Comparison of ENCODE assay signal across 25 cellular contexts in genomic region chr3:159249472-159250131, GRCh38.
DNase-seq lines count a peak whose midpoint lies in the region; ATAC-seq, FAIRE-seq and TF ChIP-seq lines count a peak whose summit lies in the region.
"Had no signal": no experiment of that assay in that cellular context is flagged by ENCODE, and none has a peak within 500 bp of the region (broad histone marks: within the 10 kb centered on the region; RNA-seq: fewer than 3 reads in every experiment).

No MANE protein-coding gene starts in this region.

- no peak overlapping the region for H3K4me2 ChIP-seq in HepG2 (ENCODE audit: low read depth, low read length)
- H3K4me2 ChIP-seq in endothelial cell of umbilical vein (ENCODE audit: insufficient read depth, low read length): no peak overlapping the region
- no peak overlapping the region for H3K4me2 ChIP-seq in mesenchymal stem cell (ENCODE audit: low read length, poor library complexity, severe bottlenecking)
- H3K4me2 ChIP-seq: A549; BLaER1 treated with 17β-estradiol and CSF1 and Interleukin-3, amounts not matched to agents 10 nM and 100 nM had no signal

- CTCF ChIA-PET in HepG2 (lab: Yijun Ruan, JAX; ENCODE audit: low intra/inter-chr PET ratio, low total read pairs) (no interaction called here), endothelial cell of umbilical vein (lab: Charles Lee) (interaction anchor here (1.0 to 1.7 kb wide), 2 partner anchors 10 to 332 kb away, joined by 3 to 6 read pairs; no protein-coding TSS in a partner anchor)

- no peak for ATAC-seq in HepG2
- no peak for ATAC-seq in GM21526 (IDR thresholded peaks at IDR 0.05; ENCODE audit: low FRiP score, unreplicated experiment)
- ATAC-seq: A549, GM12878 had no signal

- TF ChIP-seq CTCF in liver (IDR thresholded peaks at IDR 0.05; ENCODE audit: low read depth, low read length, missing input control) (no peak), HepG2 (CRISPR knock-in tag; IDR thresholded peaks at IDR 0.05) (no peak), endothelial cell of umbilical vein (IDR thresholded peaks at IDR 0.05; ENCODE audit: extremely low read depth in 1 of 2, insufficient read depth in 1 of 2, low read depth in 1 of 2, low read length in 2 of 2) (no peak)

- H3K4me1 ChIP-seq in liver (ENCODE audit: control insufficient read depth in 4 of 4, insufficient read depth in 4 of 4, low read length in 3 of 4): peaks cover 0 to 7% (median 0%) of the 10 kb centered on the region in 4 donors
- no peaks in the 10 kb centered on the region for H3K4me1 ChIP-seq in HepG2 (ENCODE audit: insufficient read depth, low read length)
- H3K4me1 ChIP-seq in endothelial cell of umbilical vein (ENCODE audit: control insufficient read depth, extremely low read depth, insufficient read depth, low read length): peaks cover 6% of the 10 kb centered on the region
- no peaks in the 10 kb centered on the region for H3K4me1 ChIP-seq in mesenchymal stem cell (ENCODE audit: control insufficient read depth, insufficient read depth, low read depth, low read length)
- H3K4me1 ChIP-seq: A549; BE2C; BLaER1 treated with 17β-estradiol and CSF1 and Interleukin-3, amounts not matched to agents 10 nM and 100 nM had no signal

- no peak overlapping the region for H4K91ac ChIP-seq in mesenchymal stem cell (ENCODE audit: low read length)

- dilution Hi-C loops in endothelial cell of umbilical vein (cut with MboI; ENCODE audit: extremely low pct_ligation_motif_present, low sequenced_read_pairs): loop anchor here (25.0 kb wide), 1 partner anchor 337 kb away; no protein-coding TSS in a partner anchor

- no peak overlapping the region for H2AFZ ChIP-seq in HepG2 (ENCODE audit: low read length)
- H2AFZ ChIP-seq in endothelial cell of umbilical vein (ENCODE audit: low read depth, low read length): peak overlapping the region; percentile 29
- H2AFZ ChIP-seq in mesenchymal stem cell (ENCODE audit: low read depth, low read length): no peak overlapping the region

- in situ Hi-C loops in HepG2 (cut with HindIII; ENCODE audit: extremely low pct_ligation_motif_present, low pct_unique_long_range_greater_than_20kb): loop anchor here (10.0 to 25.0 kb wide), 2 partner anchors 115 to 738 kb away; partner anchors contain the start of gene IL12A

- H3K23ac ChIP-seq in mesenchymal stem cell (ENCODE audit: low read length in 2 of 2): no peak overlapping the region

- H3K79me1 ChIP-seq in mesenchymal stem cell (replicated peaks; ENCODE audit: low read length, poor library complexity, severe bottlenecking): no peaks in the 10 kb centered on the region

- H3K18ac ChIP-seq in mesenchymal stem cell (ENCODE audit: low read depth in 1 of 2, low read length in 2 of 2): peak overlapping the region in 1 of 2 experiments; percentile 66

- BruUV-seq in HepG2 (replicated peaks; lab: Mats Ljungman, UMichigan): no TSS peak
- no TSS peak for BruUV-seq in endothelial cell of umbilical vein (replicated peaks; lab: Mats Ljungman, UMichigan)

- H2BK15ac ChIP-seq in mesenchymal stem cell (ENCODE audit: low read depth, poor library complexity, severe bottlenecking): no peak overlapping the region

- no peak overlapping the region for H3K27ac ChIP-seq in liver (ENCODE audit: low read depth in 1 of 2, low read length in 2 of 2)
- H3K27ac ChIP-seq in HepG2 (ENCODE audit: extremely low read length, insufficient read depth, low read length): no peak overlapping the region
- H3K27ac ChIP-seq in endothelial cell of umbilical vein (ENCODE audit: insufficient read depth, low read depth, low read length): no peak overlapping the region
- no peak overlapping the region for H3K27ac ChIP-seq in mesenchymal stem cell (ENCODE audit: low read length, poor library complexity, severe bottlenecking)
- H3K27ac ChIP-seq: A549; BLaER1 treated with 17β-estradiol and CSF1 and Interleukin-3, amounts not matched to agents 10 nM and 100 nM had no signal

- H4K8ac ChIP-seq in mesenchymal stem cell (ENCODE audit: low read length): peak overlapping the region; percentile 89

- TF ChIP-seq RAD21 in liver (IDR thresholded peaks at IDR 0.05): peak; percentile 6 to 25
- TF ChIP-seq RAD21 in HepG2 (CRISPR knock-in tag; IDR thresholded peaks at IDR 0.05): no peak

- no peak overlapping the region for H2BK5ac ChIP-seq in mesenchymal stem cell (ENCODE audit: low read depth, low read length, poor library complexity, severe bottlenecking)

- no peaks in the 10 kb centered on the region for H3K9me3 ChIP-seq in liver (ENCODE audit: control insufficient read depth in 4 of 4, low read length in 3 of 4)
- peaks cover 30% of the 10 kb centered on the region for H3K9me3 ChIP-seq in HepG2 (ENCODE audit: low read length)
- H3K9me3 ChIP-seq in endothelial cell of umbilical vein (replicated peaks; ENCODE audit: control insufficient read depth, insufficient read depth, low read length): no peaks in the 10 kb centered on the region
- no peaks in the 10 kb centered on the region for H3K9me3 ChIP-seq in mesenchymal stem cell (ENCODE audit: control insufficient read depth, low read length)
- H3K9me3 ChIP-seq: BE2C had no signal

- no peak overlapping the region for H2AK5ac ChIP-seq in mesenchymal stem cell (ENCODE audit: low read length, severe bottlenecking)

- no peak overlapping the region for H2BK120ac ChIP-seq in mesenchymal stem cell (ENCODE audit: low read depth, low read length)

- H3K27me3 ChIP-seq in liver (ENCODE audit: control insufficient read depth in 4 of 4, insufficient read depth in 4 of 4, low read length in 3 of 4) (no peaks in the 10 kb centered on the region), HepG2 (ENCODE audit: control insufficient read depth in 1 of 2, insufficient read depth in 2 of 2, low read length in 2 of 2) (no peaks in the 10 kb centered on the region), endothelial cell of umbilical vein (ENCODE audit: control insufficient read depth in 2 of 2, insufficient read depth in 2 of 2, low read length in 2 of 2) (peaks cover 0 to 3% of the 10 kb centered on the region in 2 experiments), mesenchymal stem cell (ENCODE audit: control insufficient read depth in 1 of 2, insufficient read depth in 1 of 2, low read length in 2 of 2) (no peaks in the 10 kb centered on the region)
- H3K27me3 ChIP-seq: BE2C; BLaER1 treated with 17β-estradiol and CSF1 and Interleukin-3, amounts not matched to agents 10 nM and 100 nM had no signal

- TF ChIP-seq EP300 in HepG2 (IDR thresholded peaks at IDR 0.05; ENCODE audit: low read depth in 2 of 2, low read length in 2 of 2) (no peak), HepG2 (CRISPR knock-in tag; IDR thresholded peaks at IDR 0.05; ENCODE audit: borderline replicate concordance) (no peak)

- H3K14ac ChIP-seq in mesenchymal stem cell (ENCODE audit: low read length in 2 of 2): no peak overlapping the region

- POLR2A ChIA-PET in HepG2 (lab: Yijun Ruan, JAX): no interaction called here
- POLR2A ChIA-PET in endothelial cell of umbilical vein (lab: Charles Lee): no interaction called here

- intact Hi-C loops in HepG2 (cut with micrococcal nuclease; ENCODE audit: unreplicated experiment) (no loop called here), endothelial cell of umbilical vein (cut with micrococcal nuclease) (loop anchor here (5.0 kb wide), 2 partner anchors 157 to 522 kb away; no protein-coding TSS in a partner anchor)

- H4K20me1 ChIP-seq in HepG2 (ENCODE audit: insufficient read depth, low read length) (no peaks in the 10 kb centered on the region), endothelial cell of umbilical vein (replicated peaks; ENCODE audit: control insufficient read depth, extremely low read depth, insufficient read depth, low read length) (no peaks in the 10 kb centered on the region)
- H4K20me1 ChIP-seq: BLaER1 treated with 17β-estradiol and CSF1 and Interleukin-3, amounts not matched to agents 10 nM and 100 nM had no signal

- 52% methylated on average over 5 of the region's 5 CpGs for WGBS in liver
- WGBS in HepG2 (ENCODE audit: low lambda C conversion rate): 0% methylated on average over 3 of the region's 5 CpGs
- 76% methylated on average over 3 of the region's 5 CpGs for WGBS in mesenchymal stem cell

- H3K9me1 ChIP-seq in endothelial cell of umbilical vein (replicated peaks; ENCODE audit: control insufficient read depth, extremely low read depth, insufficient read depth, low read length): no peaks in the 10 kb centered on the region

- TF ChIP-seq POLR2A in HepG2 (IDR thresholded peaks at IDR 0.05; ENCODE audit: insufficient read depth in 1 of 2, low read depth in 2 of 2, low read length in 2 of 2): no peak
- TF ChIP-seq POLR2A in endothelial cell of umbilical vein (IDR thresholded peaks at IDR 0.05; ENCODE audit: low read depth, low read length): no peak

- H3K4me3 ChIP-seq in liver (ENCODE audit: low read depth in 1 of 3, low read length in 3 of 3): no peak overlapping the region
- no peak overlapping the region for H3K4me3 ChIP-seq in HepG2 (replicated peaks in 1 of 3; ENCODE audit: insufficient read depth in 1 of 3, low read depth in 2 of 3, low read length in 3 of 3)
- H3K4me3 ChIP-seq in endothelial cell of umbilical vein (replicated peaks in 1 of 3; ENCODE audit: insufficient read depth in 1 of 3, low read depth in 1 of 3, low read length in 3 of 3): no peak overlapping the region
- no peak overlapping the region for H3K4me3 ChIP-seq in mesenchymal stem cell (ENCODE audit: insufficient read depth in 1 of 2, low read depth in 1 of 2, low read length in 2 of 2)
- H3K4me3 ChIP-seq: A549; BLaER1 treated with 17β-estradiol and CSF1 and Interleukin-3, amounts not matched to agents 10 nM and 100 nM; GM12878 had no signal

- FAIRE-seq in HepG2 (lab: Jason Lieb, UNC) (no peak), endothelial cell of umbilical vein (lab: Jason Lieb, UNC) (no peak)
- FAIRE-seq: A549, D721Med, GM12878 had no signal

- peak overlapping the region; percentile 31 to 39 for H2BK12ac ChIP-seq in mesenchymal stem cell (ENCODE audit: low read length in 2 of 2)

- H3K4ac ChIP-seq in mesenchymal stem cell (ENCODE audit: low read depth in 1 of 2, low read length in 2 of 2): no peak overlapping the region

- H3K79me2 ChIP-seq in HepG2 (ENCODE audit: insufficient read depth, low read length) (no peaks in the 10 kb centered on the region), endothelial cell of umbilical vein (ENCODE audit: control insufficient read depth, insufficient read depth, low read length) (no peaks in the 10 kb centered on the region)

- H3K36me3 ChIP-seq in liver (ENCODE audit: control insufficient read depth in 4 of 4, insufficient read depth in 3 of 4, low read depth in 1 of 4, low read length in 3 of 4) (no peaks in the 10 kb centered on the region), HepG2 (replicated peaks in 1 of 2; ENCODE audit: control insufficient read depth in 1 of 2, insufficient read depth in 2 of 2, low read length in 2 of 2) (no peaks in the 10 kb centered on the region), endothelial cell of umbilical vein (ENCODE audit: control insufficient read depth in 2 of 2, extremely low read depth in 1 of 2, insufficient read depth in 2 of 2, low read length in 2 of 2) (no peaks in the 10 kb centered on the region), mesenchymal stem cell (ENCODE audit: control insufficient read depth in 1 of 2, insufficient read depth in 2 of 2, low read depth in 1 of 2, low read length in 2 of 2) (no peaks in the 10 kb centered on the region)
- H3K36me3 ChIP-seq: BE2C; BLaER1 treated with 17β-estradiol and CSF1 and Interleukin-3, amounts not matched to agents 10 nM and 100 nM had no signal

- H3K9ac ChIP-seq in liver (ENCODE audit: low read depth in 1 of 2, low read length in 2 of 2) (no peak overlapping the region), HepG2 (ENCODE audit: insufficient read depth, low read depth, low read length) (no peak overlapping the region), endothelial cell of umbilical vein (replicated peaks; ENCODE audit: extremely low read depth, insufficient read depth, low read length) (no peak overlapping the region), mesenchymal stem cell (ENCODE audit: low read length) (no peak overlapping the region)
- H3K9ac ChIP-seq: BLaER1 treated with 17β-estradiol and CSF1 and Interleukin-3, amounts not matched to agents 10 nM and 100 nM had no signal

- DNase-seq in HepG2 (ENCODE audit: low spot score) (no peak), endothelial cell of umbilical vein (ENCODE audit: low read depth, low spot score) (no peak), mesenchymal stem cell (no peak), renal cortical epithelial cell (ENCODE audit: low read depth) (peak; percentile 56), GM19238 (ENCODE audit: insufficient read length, low spot score) (no peak), NCI-H69 (lab: John Stamatoyannopoulos, UW) (no peak)
- DNase-seq: 8988T; ACHN; AML-193; BE2C; CD4-positive, alpha-beta T cell; CD8-positive, alpha-beta memory T cell; DMS 273 treated with DMSO at 0.1 percent for 48 hours; DMS79; EL; GDM1; GOT3; H7; HCEC 1CT had no signal
